ENCODE assay signal across 9 cellular contexts in the genomic region with DNA sequence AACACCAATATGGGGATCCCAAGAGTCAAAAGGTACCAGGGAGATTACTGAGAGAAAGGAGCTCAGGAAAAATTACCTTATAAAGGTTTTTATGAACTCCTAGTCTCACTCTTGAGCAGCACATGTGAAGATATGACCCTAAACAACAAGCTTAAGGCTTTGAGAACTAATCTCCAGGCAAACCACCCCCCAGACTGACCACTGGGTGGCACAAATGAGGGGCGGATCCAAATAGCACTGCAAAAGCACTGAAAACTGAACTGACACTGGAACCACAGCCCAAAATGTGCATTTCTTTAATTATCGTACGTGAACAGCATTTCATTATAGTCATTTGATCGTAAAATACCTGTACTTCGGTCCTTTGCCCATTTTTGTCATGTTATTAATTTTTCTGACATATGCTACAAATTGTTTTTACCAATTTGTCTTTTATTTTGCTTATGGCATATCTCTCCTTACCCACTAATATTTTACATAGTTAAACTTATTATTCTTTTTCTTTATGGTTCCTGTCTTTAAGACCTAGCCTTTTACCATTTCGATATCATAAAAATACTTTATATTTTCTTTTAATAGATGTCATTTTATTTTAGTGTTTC. TPM values are rescaled to one million over a fixed set of nuclear protein-coding genes. Genes with fewer than 3 reads are reported as not detected.
A peak's percentile ranks its signal among the peaks of the same experiment; 100 is the strongest.
DNase-seq lines count a peak whose midpoint lies in the region; ATAC-seq and TF ChIP-seq lines count a peak whose summit lies in the region.
"Had no signal": no experiment of that assay in that cellular context is flagged by ENCODE, and none has a peak within 500 bp of the region (broad histone marks: within the 10 kb centered on the region; RNA-seq: fewer than 3 reads in every experiment).

No MANE protein-coding gene starts in this region.

- H3K4me1 ChIP-seq in psoas muscle, result no peaks in the 10 kb centered on the region
- H3K4me1 ChIP-seq: BLaER1 treated with 17β-estradiol and CSF1 and Interleukin-3, amounts not matched to agents 10 nM and 100 nM had no signal

- peaks cover 2 to 52% of the 10 kb centered on the region in 2 donors for H3K36me3 ChIP-seq in psoas muscle (ENCODE audit: insufficient read depth in 1 of 2, low read depth in 1 of 2)

- intact Hi-C loops in psoas muscle (cut with DNase I), result loop anchor here in 1 of 2 donors (5.0 kb wide), 1 partner anchor 96 kb away; no protein-coding TSS in a partner anchor

- no peaks in the 10 kb centered on the region for H3K9me3 ChIP-seq in psoas muscle
- H3K9me3 ChIP-seq: BLaER1 treated with 17β-estradiol and CSF1 and Interleukin-3, amounts not matched to agents 10 nM and 100 nM had no signal

- WGBS in psoas muscle, 3 donors, result 93 to 94% (median 94%) methylated on average over 6 of the region's 6 CpGs

- no peak overlapping the region for H3K27ac ChIP-seq in psoas muscle
- H3K27ac ChIP-seq: BLaER1 treated with 17β-estradiol and CSF1 and Interleukin-3, amounts not matched to agents 10 nM and 100 nM had no signal

- no peak for ATAC-seq in psoas muscle
- no peak for ATAC-seq in GM21786 (IDR thresholded peaks at IDR 0.05; ENCODE audit: unreplicated experiment)
- no peak for ATAC-seq in HG03135 (IDR thresholded peaks at IDR 0.05; ENCODE audit: unreplicated experiment)

- no peak overlapping the region for H3K4me3 ChIP-seq in psoas muscle
- H3K4me3 ChIP-seq: BLaER1 treated with 17β-estradiol and CSF1 and Interleukin-3, amounts not matched to agents 10 nM and 100 nM had no signal

- TF ChIP-seq CTCF in psoas muscle (IDR thresholded peaks at IDR 0.05), result peak; percentile 24

- DNase-seq in NCI-H1105 treated with DMSO at 0.1 percent for 48 hours (lab: John Stamatoyannopoulos, UW) (peak; percentile 6), NCI-H1105 (lab: John Stamatoyannopoulos, UW) (no peak), HT1080 (ENCODE audit: low read depth) (peak; percentile 40), UCSD-AML1 (lab: John Stamatoyannopoulos, UW; ENCODE audit: unreplicated experiment) (peak; percentile 33), fibroblast of the conjunctiva (ENCODE audit: low read depth) (peak; percentile 23), psoas muscle (peak in 1 of 2 donors; percentile 16)

- H3K27me3 ChIP-seq in psoas muscle (ENCODE audit: insufficient read depth in 3 of 3, low read length in 2 of 3), result no peaks in the 10 kb centered on the region
- H3K27me3 ChIP-seq: BLaER1 treated with 17β-estradiol and CSF1 and Interleukin-3, amounts not matched to agents 10 nM and 100 nM had no signal

RNA-seq across cellular contexts. Expression of a gene that starts 31.5 kb away (rescaled TPM):
- 71.3 and 87.7 TPM in 2 replicates for total RNA-seq in HT1080 (2014; rRNA removed; shearing (Covaris generic))
- 83.5 and 98.2 TPM in 2 replicates for polyA plus RNA-seq in HT1080 (2015; cell fraction: cytosol; rRNA removed)
- 64.1 and 428 TPM in 2 replicates for polyA plus RNA-seq in HT1080 (2015; cell fraction: nucleus; rRNA removed)
- total RNA-seq in psoas muscle, result 10 to 100 TPM; 27.3 to 46.9 (median 33.1) TPM
- 10 to 100 TPM in 2 of 3 donors, 1 to 10 TPM in 1; 5.5 to 39.5 (median 17.9) TPM for polyA plus RNA-seq in psoas muscle

RNA-seq across cellular contexts. Expression of a gene that starts 44.5 kb away (rescaled TPM):
- total RNA-seq in HT1080 (2014; rRNA removed; shearing (Covaris generic)), result 4.6 and 5.4 TPM in 2 replicates
- 4.6 and 11.3 TPM in 2 replicates for polyA plus RNA-seq in HT1080 (2015; cell fraction: cytosol; rRNA removed)
- polyA plus RNA-seq in HT1080 (2015; cell fraction: nucleus; rRNA removed), result 22.1 and 28.6 TPM in 2 replicates
- total RNA-seq in psoas muscle, result 1 to 10 TPM; 4.5 to 7.0 (median 6.4) TPM
- 1 to 10 TPM; 2.5 to 6.8 (median 4.3) TPM for polyA plus RNA-seq in psoas muscle
